1 cellular context compared by ENCODE assay signal in genomic region chr4:131001371-131001770, GRCh38.
A peak's percentile ranks its signal among the peaks of the same experiment; 100 is the strongest.
TF ChIP-seq lines count a peak whose summit lies in the region.

No MANE protein-coding gene starts in this region.

TF ChIP-seq in SK-N-SH, 30 proteins besides CTCF, POLR2A, EP300 and RAD21:
- TF ChIP-seq REST (IDR thresholded peaks at IDR 0.05; ENCODE audit: low read depth, low read length) (no peak), POLR2AphosphoS5 (IDR thresholded peaks at IDR 0.05; ENCODE audit: low read depth, low read length) (no peak), ELF1 (IDR thresholded peaks at IDR 0.05) (no peak), NRF1 (IDR thresholded peaks at IDR 0.05; ENCODE audit: low read depth, low read length) (no peak), CHD2 (IDR thresholded peaks at IDR 0.05; ENCODE audit: low read length, partially characterized antibody) (no peak), ZBTB33 (IDR thresholded peaks at IDR 0.05; ENCODE audit: borderline replicate concordance, low read depth) (no peak), SMC3 (IDR thresholded peaks at IDR 0.05; ENCODE audit: low read depth, low read length) (no peak), JUND (IDR thresholded peaks at IDR 0.05) (0 out of 2 replicates have a peak, but pooled peaks have one; percentile 14)
TF ChIP-seq in SK-N-SH: peak in this region for 1.
